ENCODE assay signal across 1 cellular context in genomic region chr14:53330441-53330840, GRCh38.
TF ChIP-seq lines count a peak whose summit lies in the region.

No MANE protein-coding gene starts in this region.

TF ChIP-seq in IMR-90, 13 proteins besides CTCF, POLR2A, EP300 and RAD21 (continued from another document):
- no peak for TF ChIP-seq ELK1 (IDR thresholded peaks at IDR 0.05; ENCODE audit: borderline replicate concordance, low read depth, low read length)
- TF ChIP-seq RCOR1 (IDR thresholded peaks at IDR 0.05; ENCODE audit: insufficient replicate concordance, low read length), result no peak
- no peak for TF ChIP-seq NFE2L2 (IDR thresholded peaks at IDR 0.05; ENCODE audit: low read depth, low read length)
- no peak for TF ChIP-seq CHD1 (IDR thresholded peaks at IDR 0.05; ENCODE audit: low read depth, low read length)
- no peak for TF ChIP-seq RFX5 (IDR thresholded peaks at IDR 0.05; ENCODE audit: low read depth, low read length)
- TF ChIP-seq MXI1 (IDR thresholded peaks at IDR 0.05; ENCODE audit: borderline replicate concordance, low read depth, low read length), result no peak
- no peak for TF ChIP-seq BHLHE40 (IDR thresholded peaks at IDR 0.05; ENCODE audit: low read depth, low read length)
- no peak for TF ChIP-seq MAFK (IDR thresholded peaks at IDR 0.05; ENCODE audit: low read depth, low read length)
- TF ChIP-seq SMC3 (IDR thresholded peaks at IDR 0.05; ENCODE audit: low read depth, low read length), result no peak
- no peak for TF ChIP-seq CEBPB (IDR thresholded peaks at IDR 0.05; ENCODE audit: low read depth, low read length)
- no peak for TF ChIP-seq MAZ (IDR thresholded peaks at IDR 0.05; ENCODE audit: borderline replicate concordance, low read depth, low read length)
TF ChIP-seq in IMR-90: peak in this region for 0.
